ENCODE assay signal across 23 cellular contexts in genomic region chr4:62455871-62456270, GRCh38.
"Had no signal": no experiment of that assay in that cellular context is flagged by ENCODE, and none has a peak within 500 bp of the region (broad histone marks: within the 10 kb centered on the region; RNA-seq: fewer than 3 reads in every experiment).

No MANE protein-coding gene starts in this region.

- H3K4me3 ChIP-seq: dorsolateral prefrontal cortex, heart right ventricle, lung, mucosa of descending colon, pancreas, suprapubic skin, thyroid gland had no signal

- H3K36me3 Mint-ChIP-seq: immature natural killer cell; naive thymus-derived CD8-positive, alpha-beta T cell; type B pancreatic cell had no signal

- DNase-seq: cortex of kidney; dorsolateral prefrontal cortex; effector memory CD4-positive, alpha-beta T cell; heart right ventricle; immature natural killer cell; kidney; left colon; left ventricle myocardium superior; mucosa of descending colon; naive thymus-derived CD8-positive, alpha-beta T cell; pancreas; right cardiac atrium; small intestine; stimulated activated CD4-positive, alpha-beta T cell treated with anti-CD3 and anti-CD28 coated beads, Interleukin-12 subunit alpha, Interleukin-12 subunit beta, amount 100 ng/mL, for 4 hours; stimulated activated CD4-positive, alpha-beta T cell treated with anti-CD3 and anti-CD28 coated beads, Interleukin-2, amount 100 ng/mL, for 48 hours; stimulated activated naive CD4-positive, alpha-beta T cell treated with Interleukin-2 at 50 U/mL for 16 hours; thyroid gland had no signal

- H3K9me3 Mint-ChIP-seq: type B pancreatic cell had no signal

- H3K27me3 ChIP-seq: dorsolateral prefrontal cortex, heart right ventricle, neutrophil, pancreas, suprapubic skin, thyroid gland had no signal

- H3K4me1 Mint-ChIP-seq: naive thymus-derived CD8-positive, alpha-beta T cell had no signal

- H3K36me3 ChIP-seq: heart right ventricle, neutrophil, pancreas, suprapubic skin, thyroid gland had no signal

- FAIRE-seq: urothelium cell line had no signal

- H3K27ac ChIP-seq: dorsolateral prefrontal cortex, heart right ventricle, neutrophil, pancreas, suprapubic skin, thyroid gland had no signal

- H3K4me3 Mint-ChIP-seq: immature natural killer cell; naive thymus-derived CD8-positive, alpha-beta T cell; type B pancreatic cell had no signal

- H3K9me3 ChIP-seq: mucosa of descending colon, neutrophil, pancreas, suprapubic skin, thyroid gland had no signal

- H3K4me1 ChIP-seq: heart right ventricle, pancreas, suprapubic skin, thyroid gland had no signal

- H3K27ac Mint-ChIP-seq: immature natural killer cell; naive thymus-derived CD8-positive, alpha-beta T cell; progenitor cell of endocrine pancreas; type B pancreatic cell had no signal

- H3K27me3 Mint-ChIP-seq: naive thymus-derived CD8-positive, alpha-beta T cell; type B pancreatic cell had no signal
